18 cellular contexts compared by ENCODE assay signal in genomic region chr7:83015921-83016320, GRCh38.
"Had no signal": no experiment of that assay in that cellular context is flagged by ENCODE, and none has a peak within 500 bp of the region (broad histone marks: within the 10 kb centered on the region; RNA-seq: fewer than 3 reads in every experiment).

No MANE protein-coding gene starts in this region.

- DNase-seq: effector CD4-positive, alpha-beta T cell; foreskin melanocyte; glutamatergic neuron; heart right ventricle; hippocampal formation; left cardiac atrium; left lung; mesenchymal stem cell; naive thymus-derived CD4-positive, alpha-beta T cell; right lobe of liver; stimulated activated CD4-positive, alpha-beta T cell treated with anti-CD3 and anti-CD28 coated beads, Interleukin-12 subunit alpha, Interleukin-12 subunit beta, amount 100 ng/mL, for 4 hours; stimulated activated CD4-positive, alpha-beta T cell treated with anti-CD3 and anti-CD28 coated beads, Interleukin-1b, Interleukin-23, amount 100 ng/mL, for 48 hours; stimulated activated CD4-positive, alpha-beta T cell treated with anti-CD3 and anti-CD28 coated beads, Interleukin-4, amount 100 ng/mL, for 1 hour; stimulated activated CD8-positive, alpha-beta memory T cell treated with anti-CD3 and anti-CD28 coated beads, Interleukin-4, amount 100 ng/mL, for 48 hours; stimulated activated naive CD4-positive, alpha-beta T cell; stimulated activated naive CD8-positive, alpha-beta T cell treated with anti-CD3 and anti-CD28 coated beads, Interleukin-15, amount 100 ng/mL, for 72 hours; thyroid gland; trophoblast cell had no signal
